1 cellular context compared by ENCODE assay signal in genomic region chr4:153038493-153039311, GRCh38.
TF ChIP-seq lines count a peak whose summit lies in the region.

No MANE protein-coding gene starts in this region.

TF ChIP-seq in HepG2, 621 proteins besides CTCF, POLR2A, EP300 and RAD21 (continued from another document and continues in another):
- TF ChIP-seq ZUFSP (CRISPR knock-in tag; IDR thresholded peaks at IDR 0.05; ENCODE audit: borderline replicate concordance) (no peak), ZNF609 (CRISPR knock-in tag; IDR thresholded peaks at IDR 0.05; ENCODE audit: borderline replicate concordance) (peak; percentile 81), ZNF619 (CRISPR knock-in tag; IDR thresholded peaks at IDR 0.05) (no peak), CREB1 (IDR thresholded peaks at IDR 0.05) (no peak), CREB1 (CRISPR knock-in tag; IDR thresholded peaks at IDR 0.05) (0 out of 2 replicates have a peak, but pooled peaks have one; percentile 33), GLI4 (CRISPR knock-in tag; IDR thresholded peaks at IDR 0.05; ENCODE audit: borderline replicate concordance) (peak; percentile 59; the same call in 1 of the 2 replicates), ATF4 (CRISPR knock-in tag; IDR thresholded peaks at IDR 0.05) (peak in 1 of 2 experiments; percentile 27; a peak in 1 of 4 replicates), DBP (CRISPR knock-in tag; IDR thresholded peaks at IDR 0.05; ENCODE audit: not compliant biosample characterization) (no peak), GABPA (IDR thresholded peaks at IDR 0.05; ENCODE audit: low read depth, low read length) (no peak), GABPA (CRISPR knock-in tag; IDR thresholded peaks at IDR 0.05; ENCODE audit: low read depth) (peak; percentile 52; the same call in 1 of the 2 replicates), JUN (CRISPR knock-in tag; IDR thresholded peaks at IDR 0.05) (peak; percentile 35; the same call in 1 of the 2 replicates), HHEX (CRISPR knock-in tag; IDR thresholded peaks at IDR 0.05) (peak; percentile 61; the same call in 1 of the 2 replicates), ZNF232 (CRISPR knock-in tag; IDR thresholded peaks at IDR 0.05; ENCODE audit: borderline replicate concordance) (peak; percentile 93), PITX1 (CRISPR knock-in tag; IDR thresholded peaks at IDR 0.05) (peak; percentile 80), ZNF781 (CRISPR knock-in tag; IDR thresholded peaks at IDR 0.05; ENCODE audit: borderline replicate concordance, not compliant biosample characterization) (no peak), SOX13 (IDR thresholded peaks at IDR 0.05) (no peak), SOX13 (CRISPR knock-in tag; conservative IDR thresholded peaks at IDR 0.05 in 1 of 2, IDR thresholded peaks at IDR 0.05 in 1 of 2) (peak in 1 of 2 experiments; percentile 56; a peak in 2 of 4 replicates), PBX3 (CRISPR knock-in tag; IDR thresholded peaks at IDR 0.05; ENCODE audit: borderline replicate concordance) (no peak), ZMYM2 (CRISPR knock-in tag; IDR thresholded peaks at IDR 0.05) (no peak), SMAD1 (CRISPR knock-in tag; IDR thresholded peaks at IDR 0.05; ENCODE audit: borderline replicate concordance, low read depth) (0 out of 2 replicates have a peak, but pooled peaks have one; percentile 60), SMAD3 (CRISPR knock-in tag; IDR thresholded peaks at IDR 0.05) (no peak), NFIB (CRISPR knock-in tag; IDR thresholded peaks at IDR 0.05; ENCODE audit: borderline replicate concordance) (no peak), ZZZ3 (CRISPR knock-in tag; IDR thresholded peaks at IDR 0.05; ENCODE audit: borderline replicate concordance) (no peak), STAG1 (CRISPR knock-in tag; IDR thresholded peaks at IDR 0.05) (no peak), U2AF2 (IDR thresholded peaks at IDR 0.05; ENCODE audit: low read depth, low read length) (no peak), ZFP1 (CRISPR knock-in tag; IDR thresholded peaks at IDR 0.05) (no peak), KMT2A (CRISPR knock-in tag; IDR thresholded peaks at IDR 0.05) (peak; percentile 14; the same call in 1 of the 2 replicates), ZNF563 (CRISPR knock-in tag; IDR thresholded peaks at IDR 0.05) (no peak), MTA3 (CRISPR knock-in tag; IDR thresholded peaks at IDR 0.05) (no peak), ZSCAN20 (CRISPR knock-in tag; IDR thresholded peaks at IDR 0.05; ENCODE audit: borderline replicate concordance) (no peak), CENPX (CRISPR knock-in tag; IDR thresholded peaks at IDR 0.05) (no peak), ZNF296 (CRISPR knock-in tag; conservative IDR thresholded peaks at IDR 0.05) (no peak), TCF7 (IDR thresholded peaks at IDR 0.05; ENCODE audit: low read depth) (peak; percentile 48), TBL1XR1 (IDR thresholded peaks at IDR 0.05; ENCODE audit: borderline replicate concordance, low read length, partially characterized antibody) (peak; percentile 43), THAP9 (CRISPR knock-in tag; IDR thresholded peaks at IDR 0.05; ENCODE audit: borderline replicate concordance) (no peak), FOSL2 (CRISPR knock-in tag; IDR thresholded peaks at IDR 0.05) (peak; percentile 57), GABPB1 (CRISPR knock-in tag; IDR thresholded peaks at IDR 0.05) (no peak), LBX2 (CRISPR knock-in tag; IDR thresholded peaks at IDR 0.05; ENCODE audit: borderline replicate concordance) (no peak), ZSCAN22 (CRISPR knock-in tag; IDR thresholded peaks at IDR 0.05) (no peak), ZNF414 (CRISPR knock-in tag; IDR thresholded peaks at IDR 0.05) (no peak), CHD4 (IDR thresholded peaks at IDR 0.05; ENCODE audit: borderline replicate concordance, low read length) (no peak), HOXA5 (CRISPR knock-in tag; IDR thresholded peaks at IDR 0.05) (peak; percentile 72; the same call in 1 of the 2 replicates), NR1H2 (CRISPR knock-in tag; IDR thresholded peaks at IDR 0.05; ENCODE audit: borderline replicate concordance, low read depth) (no peak), SYNCRIP (IDR thresholded peaks at IDR 0.05; ENCODE audit: insufficient read depth, low read depth, low read length) (no peak), CC2D1A (CRISPR knock-in tag; IDR thresholded peaks at IDR 0.05) (no peak), ZNF282 (IDR thresholded peaks at IDR 0.05; ENCODE audit: partially characterized antibody) (no peak), ZNF772 (CRISPR knock-in tag; IDR thresholded peaks at IDR 0.05) (peak; percentile 26; the same call in 1 of the 2 replicates), TOPORS (CRISPR knock-in tag; IDR thresholded peaks at IDR 0.05) (no peak), AFF4 (CRISPR knock-in tag; IDR thresholded peaks at IDR 0.05) (no peak)
